8 cellular contexts compared by ENCODE assay signal in the genomic region with DNA sequence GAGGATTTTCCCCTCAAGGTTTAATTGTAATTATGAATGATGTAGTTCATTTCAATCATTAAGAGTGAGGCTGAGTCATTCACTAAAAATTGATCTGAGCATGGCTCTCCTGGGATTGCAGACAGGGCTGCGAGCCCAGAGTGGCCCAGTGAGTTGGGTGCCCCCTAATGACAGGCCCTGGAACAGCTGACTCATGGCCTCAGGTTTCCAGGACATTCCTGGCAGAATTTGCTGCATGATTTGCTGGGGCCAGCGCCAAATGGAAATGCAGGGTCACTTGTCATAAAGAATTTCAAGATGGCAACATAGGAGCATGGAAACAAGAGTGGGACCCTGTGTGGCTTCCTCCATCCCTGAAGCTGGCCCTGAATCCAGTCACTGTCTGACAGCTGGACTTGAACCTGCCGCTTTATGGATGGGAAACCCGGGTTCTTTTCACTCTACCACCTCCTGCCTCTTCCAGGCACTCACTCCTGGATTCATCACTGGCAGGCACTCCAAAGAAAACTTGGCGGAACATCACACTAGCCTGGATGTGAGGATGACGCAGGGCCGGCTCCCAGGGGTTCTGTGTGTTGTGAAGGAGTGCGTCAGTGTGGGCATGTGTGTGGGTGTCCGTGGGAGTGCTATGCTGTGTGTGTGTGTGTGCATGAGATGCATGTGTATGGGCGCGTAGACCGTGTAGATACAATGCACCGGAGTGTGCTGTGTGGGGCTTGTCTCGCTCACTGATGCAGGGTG. TPM values are rescaled to one million over a fixed set of nuclear protein-coding genes. Genes with fewer than 3 reads are reported as not detected.
A peak's percentile ranks its signal among the peaks of the same experiment; 100 is the strongest.
DNase-seq lines count a peak whose midpoint lies in the region; ATAC-seq, FAIRE-seq and TF ChIP-seq lines count a peak whose summit lies in the region.

No MANE protein-coding gene starts in this region.

- no peak for TF ChIP-seq POLR2A in GM12891 (IDR thresholded peaks at IDR 0.05; ENCODE audit: low read depth, low read length)

- DNase-seq in SIG-M5 treated with dmso at 0.1 percent for 504 hours (lab: John Stamatoyannopoulos, UW; ENCODE audit: unreplicated experiment), result peak; percentile 28
- DNase-seq in SIG-M5 (lab: John Stamatoyannopoulos, UW), result no peak
- DNase-seq in MV-4-11 (lab: John Stamatoyannopoulos, UW), result peak; percentile 23
- peak; percentile 88 for DNase-seq in astrocyte of the hippocampus (ENCODE audit: low read depth, low spot score)
- peak in 1 of 2 donors; percentile 20 for DNase-seq in left colon
- no peak for DNase-seq in GM12891 (ENCODE audit: insufficient read length, low spot score)
- DNase-seq in middle frontal gyrus (ENCODE audit: extremely low spot score, low spot score), result no peak

- ATAC-seq in left colon, result peak; percentile 66
- no peak for ATAC-seq in GM21528 (IDR thresholded peaks at IDR 0.05; ENCODE audit: low FRiP score, unreplicated experiment)

- intact Hi-C loops in left colon (cut with DNase I, micrococcal nuclease), result no loop called here

- no peak for FAIRE-seq in GM12891 (lab: Jason Lieb, UNC)

TF ChIP-seq in GM12891, 5 proteins besides CTCF, POLR2A, EP300 and RAD21:
- no peak for TF ChIP-seq POLR2AphosphoS5 (IDR thresholded peaks at IDR 0.05; ENCODE audit: low read depth, low read length)
- TF ChIP-seq PAX5 (IDR thresholded peaks at IDR 0.05; ENCODE audit: insufficient read depth, low read length, severe bottlenecking), result no peak
- TF ChIP-seq TAF1 (IDR thresholded peaks at IDR 0.05; ENCODE audit: low read depth, low read length), result no peak
- TF ChIP-seq POU2F2 (IDR thresholded peaks at IDR 0.05; ENCODE audit: low read depth, low read length), result no peak
- no peak for TF ChIP-seq SPI1 (IDR thresholded peaks at IDR 0.05; ENCODE audit: low read depth, low read length)

RNA-seq across cellular contexts. Expression of a gene that starts 15.2 kb away (rescaled TPM):
- total RNA-seq in left colon, result not detected
- 0.04 TPM for polyA plus RNA-seq in GM12891 (2012; ENCODE audit: low read depth, missing spikeins)

Comparison
In these comparisons a context has a peak if more than half of its experiments do, and no peak if none do; other contexts are left out.
1. DNase-seq: peak in SIG-M5 treated with dmso at 0.1 percent for 504 hours (single experiment), MV-4-11 (single experiment) and astrocyte of the hippocampus (single experiment); none in SIG-M5 (single experiment), GM12891 (single experiment) and middle frontal gyrus (single experiment).